8 cellular contexts compared by ENCODE assay signal in the genomic region with DNA sequence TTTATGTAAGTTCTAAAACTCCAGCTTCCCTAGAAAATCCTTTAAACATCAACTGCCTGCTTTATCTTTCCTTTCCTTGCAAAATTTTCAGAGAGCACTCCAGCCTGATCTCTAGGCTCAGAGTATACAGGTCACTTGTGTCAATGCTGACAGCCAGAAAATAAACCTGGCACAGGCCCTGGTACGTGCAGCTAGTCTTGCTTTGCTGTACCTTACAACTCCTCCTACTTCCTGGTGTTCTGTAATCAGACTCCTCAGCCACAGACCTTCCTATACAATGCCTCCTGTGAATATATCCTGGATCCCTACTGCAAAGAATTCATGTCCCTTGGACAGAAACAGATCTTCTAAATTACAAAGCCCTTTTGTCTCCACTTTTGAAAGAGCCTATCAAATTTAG. TPM values are rescaled to one million over a fixed set of nuclear protein-coding genes. Genes with fewer than 3 reads are reported as not detected.
A peak's percentile ranks its signal among the peaks of the same experiment; 100 is the strongest.
DNase-seq lines count a peak whose midpoint lies in the region; ATAC-seq and TF ChIP-seq lines count a peak whose summit lies in the region.

No MANE protein-coding gene starts in this region.

- no peak overlapping the region for H2BK5ac ChIP-seq in neuronal stem cell (ENCODE audit: low read length)

- ATAC-seq in GM23338 (peak; percentile 61), GM18907 (IDR thresholded peaks at IDR 0.05; ENCODE audit: unreplicated experiment) (no peak)

- H2AK5ac ChIP-seq in neuronal stem cell (ENCODE audit: low read depth, low read length): no peak overlapping the region

- no peak overlapping the region for H2BK15ac ChIP-seq in neuronal stem cell (ENCODE audit: low read length)

- H3K4me1 ChIP-seq in GM23338 (ENCODE audit: insufficient read depth): peaks cover 14% of the 10 kb centered on the region; the same call in 1 of the 2 replicates
- peaks cover 16% of the 10 kb centered on the region for H3K4me1 ChIP-seq in mammary epithelial cell (ENCODE audit: insufficient read depth, low read length)
- H3K4me1 ChIP-seq in neuronal stem cell (ENCODE audit: control insufficient read depth in 2 of 2, insufficient read depth in 1 of 2, low read depth in 1 of 2, low read length in 2 of 2): peaks cover 0 to 4% of the 10 kb centered on the region in 2 donors
- no peaks in the 10 kb centered on the region for H3K4me1 ChIP-seq in ovary (ENCODE audit: insufficient read depth)

- H3K27me3 ChIP-seq in GM23338 (ENCODE audit: insufficient read depth) (no peaks in the 10 kb centered on the region), mammary epithelial cell (ENCODE audit: insufficient read depth, low read length) (no peaks in the 10 kb centered on the region), neuronal stem cell (ENCODE audit: control insufficient read depth in 3 of 3, insufficient read depth in 3 of 3, low read depth in 1 of 3, low read length in 3 of 3) (peaks cover 0 to 3% (median 0%) of the 10 kb centered on the region in 3 experiments), ovary (no peaks in the 10 kb centered on the region)

- in situ Hi-C loops in mammary epithelial cell (cut with MboI; ENCODE audit: low sequenced_read_pairs in 2 of 2): loop anchor here in 1 of 2 donors (25.0 kb wide), 1 partner anchor 90 kb away; no protein-coding TSS in a partner anchor

- no peak overlapping the region for H4K91ac ChIP-seq in neuronal stem cell (ENCODE audit: low read depth, low read length, poor library complexity)

- H3K27ac ChIP-seq in GM23338 (ENCODE audit: low read depth): no peak overlapping the region
- peak overlapping the region; percentile 47 for H3K27ac ChIP-seq in mammary epithelial cell (ENCODE audit: insufficient read depth, low read depth, low read length)
- H3K27ac ChIP-seq in neuronal stem cell (replicated peaks; ENCODE audit: low read length): no peak overlapping the region
- H3K27ac ChIP-seq in ovary: no peak overlapping the region

- H2BK120ac ChIP-seq in neuronal stem cell (ENCODE audit: low read depth, low read length): no peak overlapping the region

- dilution Hi-C loops in mammary epithelial cell (cut with HindIII; ENCODE audit: low sequenced_read_pairs): no loop called here

- H2BK12ac ChIP-seq in neuronal stem cell (ENCODE audit: low read length): no peak overlapping the region

- H3K23ac ChIP-seq in neuronal stem cell (ENCODE audit: low read depth, low read length, poor library complexity): no peak overlapping the region

- H3K9me3 Mint-ChIP-seq in GM23338: no peaks in the 10 kb centered on the region

- no peak overlapping the region for H3K14ac ChIP-seq in neuronal stem cell (ENCODE audit: low read length)

- CTCF ChIA-PET in mammary epithelial cell (lab: Charles Lee; ENCODE audit: low non-redundant PET): interaction anchor here (0.6 to 0.8 kb wide), 2 partner anchors 58 to 133 kb away, joined by 5 to 6 read pairs; no protein-coding TSS in a partner anchor

- H3F3A ChIP-seq in GM23338 (replicated peaks; ENCODE audit: low read depth): no peaks in the 10 kb centered on the region

- TF ChIP-seq POLR2A in ovary (IDR thresholded peaks at IDR 0.05): no peak

- intact Hi-C loops in mammary epithelial cell (cut with micrococcal nuclease): no loop called here
- intact Hi-C loops in ovary (cut with DNase I): no loop called here

- TF ChIP-seq CTCF in GM23338 (conservative IDR thresholded peaks at IDR 0.05; ENCODE audit: low read depth in 2 of 2) (no peak), mammary epithelial cell (conservative IDR thresholded peaks at IDR 0.05 in 1 of 2, IDR thresholded peaks at IDR 0.05 in 1 of 2; ENCODE audit: extremely low read depth in 1 of 2, insufficient read depth in 1 of 2, low read depth in 1 of 2, low read length in 2 of 2) (no peak), ovary (IDR thresholded peaks at IDR 0.05) (no peak)

- H4K20me1 ChIP-seq in GM23338 (replicated peaks; ENCODE audit: insufficient read depth): no peaks in the 10 kb centered on the region
- H4K20me1 ChIP-seq in mammary epithelial cell (ENCODE audit: insufficient read depth, low read length): no peaks in the 10 kb centered on the region

- H3K79me2 ChIP-seq in GM23338 (replicated peaks; ENCODE audit: insufficient read depth) (no peaks in the 10 kb centered on the region), mammary epithelial cell (ENCODE audit: insufficient read depth, low read length) (no peaks in the 10 kb centered on the region)

- WGBS in mammary epithelial cell (ENCODE audit: low coverage, missing lambda C conversion rate): 0% methylated on average over 1 of the region's 1 CpG
- WGBS in neuronal stem cell (ENCODE audit: extremely low coverage in 2 of 2, insufficient read length in 2 of 2, insufficient replicate concordance in 1 of 2), 2 donors: no CpG with 5 or more reads among the region's 1 CpG
- 35 to 44% (median 44%) methylated on average over 1 of the region's 1 CpG for WGBS in ovary, 3 donors

- H3K4me2 ChIP-seq in GM23338 (no peak overlapping the region), mammary epithelial cell (ENCODE audit: insufficient read depth, low read depth, low read length) (peak overlapping the region; percentile 7), neuronal stem cell (ENCODE audit: insufficient read depth, low read length, poor library complexity, severe bottlenecking) (no peak overlapping the region)

- BruUV-seq in mammary epithelial cell (replicated peaks; lab: Mats Ljungman, UMichigan): no TSS peak

- H3K9me3 ChIP-seq in mammary epithelial cell (replicated peaks; ENCODE audit: insufficient read depth, low read length) (no peaks in the 10 kb centered on the region), neuronal stem cell (replicated peaks in 1 of 2; ENCODE audit: control insufficient read depth in 2 of 2, insufficient read depth in 1 of 2, low read depth in 1 of 2, low read length in 2 of 2) (no peaks in the 10 kb centered on the region), ovary (no peaks in the 10 kb centered on the region)

- no peaks in the 10 kb centered on the region for H3K79me1 ChIP-seq in neuronal stem cell (ENCODE audit: low read depth, low read length)

- H3K27ac Mint-ChIP-seq in GM23338: no peak overlapping the region; the same call in 1 of the 2 replicates

- H3K4me3 ChIP-seq in GM23338 (no peak overlapping the region), mammary epithelial cell (replicated peaks in 1 of 3; ENCODE audit: insufficient read depth in 1 of 3, low read depth in 2 of 3, low read length in 3 of 3) (no peak overlapping the region), neuronal stem cell (ENCODE audit: low read length in 2 of 2) (no peak overlapping the region), ovary (no peak overlapping the region)

- H3K4me3 Mint-ChIP-seq in GM23338: no peak overlapping the region

- H3K9me2 ChIP-seq in GM23338 (ENCODE audit: insufficient read depth): no peaks in the 10 kb centered on the region

- no peak for TF ChIP-seq EP300 in ovary (IDR thresholded peaks at IDR 0.05)

- H3K36me3 ChIP-seq in GM23338 (ENCODE audit: insufficient read depth): no peaks in the 10 kb centered on the region
- H3K36me3 ChIP-seq in mammary epithelial cell (ENCODE audit: insufficient read depth, low read length): no peaks in the 10 kb centered on the region
- H3K36me3 ChIP-seq in neuronal stem cell (replicated peaks in 1 of 2; ENCODE audit: control insufficient read depth in 2 of 2, insufficient read depth in 2 of 2, low read length in 2 of 2): no peaks in the 10 kb centered on the region
- no peaks in the 10 kb centered on the region for H3K36me3 ChIP-seq in ovary

- H2AFZ ChIP-seq in GM23338 (peak overlapping the region; percentile 29; the same call in 1 of the 2 replicates), mammary epithelial cell (ENCODE audit: low read depth, low read length) (peak overlapping the region; percentile 85), neuronal stem cell (ENCODE audit: low read length) (peak overlapping the region; percentile 39)

- H3K4ac ChIP-seq in neuronal stem cell (ENCODE audit: low read length): no peak overlapping the region

- peak; percentile 88 for DNase-seq in DMS153 (lab: John Stamatoyannopoulos, UW)
- DNase-seq in GM23338 (ENCODE audit: low spot score): no peak
- DNase-seq in NCI-H748 (lab: John Stamatoyannopoulos, UW; ENCODE audit: unreplicated experiment): peak; percentile 41
- DNase-seq in mammary epithelial cell: peak; percentile 68
- no peak for DNase-seq in neuronal stem cell (ENCODE audit: low spot score)
- no peak for DNase-seq in activated effector memory CD4-positive, alpha-beta T cell treated with Interleukin-2 at 50 U/mL for 16 hours
- DNase-seq in ovary: no peak

- H3K27me3 Mint-ChIP-seq in GM23338 (ENCODE audit: insufficient read depth, low read depth, poor library complexity): peaks cover 2% of the 10 kb centered on the region

- no peaks in the 10 kb centered on the region for H3K36me3 Mint-ChIP-seq in GM23338 (ENCODE audit: low read depth)

- H3K18ac ChIP-seq in neuronal stem cell (ENCODE audit: low read length): no peak overlapping the region

- H4K8ac ChIP-seq in neuronal stem cell (ENCODE audit: low read depth, low read length): no peak overlapping the region

- H3K9ac ChIP-seq in mammary epithelial cell (ENCODE audit: insufficient read depth, low read length) (no peak overlapping the region), neuronal stem cell (ENCODE audit: low read depth, low read length, poor library complexity) (no peak overlapping the region)

- H3K4me1 Mint-ChIP-seq in GM23338: peaks cover 19% of the 10 kb centered on the region

TF ChIP-seq in GM23338, 12 proteins besides CTCF, POLR2A, EP300 and RAD21 (continues in another document):
- no peak for TF ChIP-seq NANOG (IDR thresholded peaks at IDR 0.05; ENCODE audit: borderline replicate concordance)
- no peak for TF ChIP-seq ZNF114 (CRISPR knock-in tag; IDR thresholded peaks at IDR 0.05)

RNA-seq across cellular contexts. Expression of a gene that starts 24.2 kb away (rescaled TPM):
- total RNA-seq in GM23338 (2014; rRNA removed; shearing (Covaris generic)): 61.0 and 63.0 TPM in 2 replicates
- polyA plus RNA-seq in GM23338 (2016; fragmentation: Nextera tagmentation; extraction: Ambion mirVana): 37.6 and 44.1 TPM in 2 replicates
- total RNA-seq in mammary epithelial cell: 100 to 1,000 TPM in 1 of 2 donors, 10 to 100 TPM in 1; 96.9 to 111 TPM
- polyA plus RNA-seq in mammary epithelial cell: 169 TPM
- polyA minus RNA-seq in mammary epithelial cell: 63.6 TPM
- 103 TPM for polyA plus RNA-seq in neuronal stem cell (2013, experiment 1 of 2)
- polyA plus RNA-seq in neuronal stem cell (2013, experiment 2 of 2): 107 TPM
- total RNA-seq in ovary: 100 to 1,000 TPM in 6 of 7 donors, 10 to 100 TPM in 1; 83.3 to 131 (median 124) TPM
- 100 to 1,000 TPM in 1 of 2 donors, 10 to 100 TPM in 1; 69.4 to 165 TPM for polyA plus RNA-seq in ovary

RNA-seq across cellular contexts. Expression of a gene that starts 53.7 kb away (rescaled TPM):
- not detected in 2 replicates for total RNA-seq in GM23338 (2014; rRNA removed; shearing (Covaris generic))
- polyA plus RNA-seq in GM23338 (2016; fragmentation: Nextera tagmentation; extraction: Ambion mirVana) (not detected in 2 replicates), mammary epithelial cell (3.6 TPM), ovary (under 1 TPM; 0.33 to 0.48 TPM)
- total RNA-seq in mammary epithelial cell (10 to 100 TPM in 1 of 2 donors, not detected in 1; 13.8 TPM), ovary (10 to 100 TPM in 1 of 7 donors, 1 to 10 TPM in 4, under 1 TPM in 1, not detected in 1; 0.50 to 66.3 (median 4.5) TPM)
- polyA minus RNA-seq in mammary epithelial cell: not detected
- polyA plus RNA-seq in neuronal stem cell (2013, experiment 1 of 2): not detected
- polyA plus RNA-seq in neuronal stem cell (2013, experiment 2 of 2): 0.04 TPM

Comparison
In these comparisons a context has a peak if more than half of its experiments do, and no peak if none do; other contexts are left out.
1. DNase-seq: peak in DMS153 (single experiment), NCI-H748 (single experiment) and mammary epithelial cell (single experiment); none in GM23338 (single experiment), neuronal stem cell (single experiment), activated effector memory CD4-positive, alpha-beta T cell treated with Interleukin-2 at 50 U/mL for 16 hours (single experiment) and ovary (0 of 5).
2. H2AFZ ChIP-seq: peak in every context shown above with its lines; median percentile 85 in mammary epithelial cell; 39 in neuronal stem cell; 29 in GM23338.